ENCODE assay signal across 18 cellular contexts in genomic region chr4:1572964-1573720, GRCh38.
"Had no signal": no experiment of that assay in that cellular context is flagged by ENCODE, and none has a peak within 500 bp of the region (broad histone marks: within the 10 kb centered on the region; RNA-seq: fewer than 3 reads in every experiment).

No MANE protein-coding gene starts in this region.

- H3K4me1 Mint-ChIP-seq: stimulated activated naive CD8-positive, alpha-beta T cell treated with anti-CD3 and anti-CD28 coated beads, Interleukin-15, amount 100 ng/mL, for 72 hours had no signal

- H3K4me2 ChIP-seq: hepatocyte had no signal

- FAIRE-seq: colon, keratinocyte, small intestine had no signal

- H3K9me3 ChIP-seq: mucosa of descending colon, prostate gland had no signal

- H3K27me3 ChIP-seq: cardiac muscle cell had no signal

- DNase-seq: activated naive CD4-positive, alpha-beta T cell treated with Interleukin-2 at 50 U/mL for 16 hours; activated T-cell treated with anti-CD3 and anti-CD28 coated beads for 4 hours; nucleus accumbens; small intestine; stimulated activated CD4-positive, alpha-beta T cell treated with anti-CD3 and anti-CD28 coated beads, Interleukin-4, amount 100 ng/mL, for 4 hours; stimulated activated CD8-positive, alpha-beta memory T cell treated with anti-CD3 and anti-CD28 coated beads, Interleukin-4, amount 100 ng/mL, for 48 hours; stimulated activated naive CD8-positive, alpha-beta T cell treated with anti-CD3 and anti-CD28 coated beads, Interleukin-15, amount 100 ng/mL, for 72 hours had no signal

- H3K4me1 ChIP-seq: prostate gland had no signal

- H3K4me3 Mint-ChIP-seq: naive thymus-derived CD8-positive, alpha-beta T cell; stimulated activated naive CD8-positive, alpha-beta T cell treated with anti-CD3 and anti-CD28 coated beads, Interleukin-15, amount 100 ng/mL, for 72 hours; type B pancreatic cell had no signal

- H3K36me3 Mint-ChIP-seq: naive thymus-derived CD8-positive, alpha-beta T cell; type B pancreatic cell had no signal

- H3K36me3 ChIP-seq: cardiac muscle cell, prostate gland had no signal

- H3K79me2 ChIP-seq: hepatocyte had no signal

- H3K27ac ChIP-seq: hepatocyte, prostate gland had no signal

- H3K9me3 Mint-ChIP-seq: naive thymus-derived CD8-positive, alpha-beta T cell; stimulated activated naive CD8-positive, alpha-beta T cell treated with anti-CD3 and anti-CD28 coated beads, Interleukin-15, amount 100 ng/mL, for 72 hours; type B pancreatic cell had no signal

- H2AFZ ChIP-seq: hepatocyte had no signal

- H3K4me3 ChIP-seq: cardiac muscle cell, hepatocyte, mucosa of descending colon, prostate gland had no signal

- H3K27ac Mint-ChIP-seq: stimulated activated naive CD8-positive, alpha-beta T cell treated with anti-CD3 and anti-CD28 coated beads, Interleukin-15, amount 100 ng/mL, for 72 hours; type B pancreatic cell had no signal

- ATAC-seq: esophagus mucosa; left lobe of liver; mucosa of descending colon; naive thymus-derived CD8-positive, alpha-beta T cell; right cardiac atrium; stimulated activated naive CD8-positive, alpha-beta T cell treated with anti-CD3 and anti-CD28 coated beads, Interleukin-15, amount 100 ng/mL, for 72 hours had no signal
